Comparison of ENCODE assay signal across 16 cellular contexts in genomic region chr20:2741463-2741862, GRCh38. TPM values are rescaled to one million over a fixed set of nuclear protein-coding genes. Genes with fewer than 3 reads are reported as not detected.
DNase-seq lines count a peak whose midpoint lies in the region; ATAC-seq and FAIRE-seq lines count a peak whose summit lies in the region.
"Had no signal": no experiment of that assay in that cellular context is flagged by ENCODE, and none has a peak within 500 bp of the region (broad histone marks: within the 10 kb centered on the region; RNA-seq: fewer than 3 reads in every experiment).

No MANE protein-coding gene starts in this region.

- H2BK120ac ChIP-seq in neuronal stem cell (ENCODE audit: low read depth, low read length) = no peak overlapping the region

- H3K36me3 ChIP-seq in small intestine (ENCODE audit: control insufficient read depth in 2 of 2, insufficient read depth in 2 of 2, low read length in 2 of 2) (no peaks in the 10 kb centered on the region), neuronal stem cell (replicated peaks in 1 of 2; ENCODE audit: control insufficient read depth in 2 of 2, insufficient read depth in 2 of 2, low read length in 2 of 2) (no peaks in the 10 kb centered on the region)
- H3K36me3 ChIP-seq: left ventricle myocardium inferior had no signal

- peak overlapping the region; percentile 82 for H3K27ac Mint-ChIP-seq in activated naive CD8-positive, alpha-beta T cell

- no peak overlapping the region for H3K23ac ChIP-seq in neuronal stem cell (ENCODE audit: low read depth, low read length, poor library complexity)

- H3K4me3 ChIP-seq in small intestine (ENCODE audit: low read depth in 1 of 2, low read length in 2 of 2) (no peak overlapping the region), neuronal stem cell (ENCODE audit: low read length in 2 of 2) (no peak overlapping the region)
- H3K4me3 ChIP-seq: left ventricle myocardium inferior, skin epidermis had no signal

- WGBS in small intestine, 3 donors = 42 to 52% (median 47%) methylated on average over 3 of the region's 3 CpGs
- WGBS in neuronal stem cell (ENCODE audit: extremely low coverage in 2 of 2, insufficient read length in 2 of 2, insufficient replicate concordance in 1 of 2), 2 donors = no CpG with 5 or more reads among the region's 3 CpGs

- no peak overlapping the region for H4K8ac ChIP-seq in neuronal stem cell (ENCODE audit: low read depth, low read length)

- H2AK5ac ChIP-seq in neuronal stem cell (ENCODE audit: low read depth, low read length) = no peak overlapping the region

- H3K27me3 ChIP-seq in small intestine (ENCODE audit: control insufficient read depth in 2 of 2, insufficient read depth in 2 of 2, low read length in 2 of 2) = no peaks in the 10 kb centered on the region
- H3K27me3 ChIP-seq in neuronal stem cell (ENCODE audit: control insufficient read depth in 3 of 3, insufficient read depth in 3 of 3, low read depth in 1 of 3, low read length in 3 of 3) = peaks cover 0 to 19% (median 9%) of the 10 kb centered on the region in 3 experiments

- H2BK5ac ChIP-seq in neuronal stem cell (ENCODE audit: low read length) = no peak overlapping the region

- H2BK15ac ChIP-seq in neuronal stem cell (ENCODE audit: low read length) = no peak overlapping the region

- no peak overlapping the region for H2AFZ ChIP-seq in neuronal stem cell (ENCODE audit: low read length)

- no peak overlapping the region for H3K9ac ChIP-seq in neuronal stem cell (ENCODE audit: low read depth, low read length, poor library complexity)

- FAIRE-seq in small intestine (lab: Jason Lieb, UNC) = no peak
- FAIRE-seq: endometrium had no signal

- H3K9me3 Mint-ChIP-seq in activated naive CD8-positive, alpha-beta T cell (ENCODE audit: low read depth) = no peaks in the 10 kb centered on the region

- no peak overlapping the region for H3K18ac ChIP-seq in neuronal stem cell (ENCODE audit: low read length)

- H3K79me1 ChIP-seq in neuronal stem cell (ENCODE audit: low read depth, low read length) = no peaks in the 10 kb centered on the region

- DNase-seq in activated gamma-delta T cell treated with Interleukin-2 at 50 U/mL for 16 hours = peak; percentile 48
- no peak for DNase-seq in activated gamma-delta T cell (lab: John Stamatoyannopoulos, UW)
- DNase-seq in T follicular helper cell (ENCODE audit: low read depth) = peak; percentile 20
- DNase-seq in small intestine = peak; percentile 35
- no peak for DNase-seq in AG08395 (ENCODE audit: low spot score)
- DNase-seq in neuronal stem cell (ENCODE audit: low spot score) = no peak
- DNase-seq: caudate nucleus, DMS 273 treated with DMSO at 0.1 percent for 48 hours, left ventricle myocardium inferior, posterior cingulate gyrus, substantia nigra, SW 1271 had no signal

- no peak overlapping the region for H3K14ac ChIP-seq in neuronal stem cell (ENCODE audit: low read length)

- H3K9me3 ChIP-seq in small intestine (ENCODE audit: control insufficient read depth, low read depth) = no peaks in the 10 kb centered on the region
- H3K9me3 ChIP-seq in neuronal stem cell (replicated peaks in 1 of 2; ENCODE audit: control insufficient read depth in 2 of 2, insufficient read depth in 1 of 2, low read depth in 1 of 2, low read length in 2 of 2) = peaks cover 0 to under 1% of the 10 kb centered on the region in 2 donors
- H3K9me3 ChIP-seq: left ventricle myocardium inferior had no signal

- H4K91ac ChIP-seq in neuronal stem cell (ENCODE audit: low read depth, low read length, poor library complexity) = no peak overlapping the region

- no peak overlapping the region for H3K4me2 ChIP-seq in neuronal stem cell (ENCODE audit: insufficient read depth, low read length, poor library complexity, severe bottlenecking)

- ATAC-seq in GM21825 (IDR thresholded peaks at IDR 0.05; ENCODE audit: unreplicated experiment) = no peak

- no peaks in the 10 kb centered on the region for H3K36me3 Mint-ChIP-seq in activated naive CD8-positive, alpha-beta T cell

- H3K27ac ChIP-seq in small intestine (ENCODE audit: low read depth in 1 of 2, low read length in 1 of 2) (no peak overlapping the region), neuronal stem cell (replicated peaks; ENCODE audit: low read length) (no peak overlapping the region)
- H3K27ac ChIP-seq: left ventricle myocardium inferior had no signal

- peaks cover 53% of the 10 kb centered on the region for H3K4me1 Mint-ChIP-seq in activated naive CD8-positive, alpha-beta T cell (ENCODE audit: low read depth)

- H3K4me1 ChIP-seq in small intestine (ENCODE audit: control insufficient read depth in 2 of 2, insufficient read depth in 1 of 2, low read depth in 1 of 2, low read length in 1 of 2) (no peaks in the 10 kb centered on the region), neuronal stem cell (ENCODE audit: control insufficient read depth in 2 of 2, insufficient read depth in 1 of 2, low read depth in 1 of 2, low read length in 2 of 2) (no peaks in the 10 kb centered on the region)
- H3K4me1 ChIP-seq: left ventricle myocardium inferior had no signal

- H2BK12ac ChIP-seq in neuronal stem cell (ENCODE audit: low read length) = no peak overlapping the region

- no peaks in the 10 kb centered on the region for H3K27me3 Mint-ChIP-seq in activated naive CD8-positive, alpha-beta T cell

- H3K4me3 Mint-ChIP-seq in activated naive CD8-positive, alpha-beta T cell = peak overlapping the region; percentile 69

- no peak overlapping the region for H3K4ac ChIP-seq in neuronal stem cell (ENCODE audit: low read length)

RNA-seq across cellular contexts. Expression of gene EBF4, which starts 48.9 kb away (rescaled TPM):
- 1 to 10 TPM in 2 of 3 donors, under 1 TPM in 1; 0.67 to 3.5 (median 2.8) TPM for polyA plus RNA-seq in small intestine
- 19.6 TPM for polyA plus RNA-seq in neuronal stem cell (2013, experiment 1 of 2)
- 17.3 TPM for polyA plus RNA-seq in neuronal stem cell (2013, experiment 2 of 2)

RNA-seq across cellular contexts. Expression of gene CPXM1, which starts 59.0 kb away (rescaled TPM):
- 1 to 10 TPM in 1 of 3 donors, under 1 TPM in 1, not detected in 1; 0.54 to 1.8 TPM for polyA plus RNA-seq in small intestine
- polyA plus RNA-seq in neuronal stem cell (2013, experiment 1 of 2) = 100 TPM
- polyA plus RNA-seq in neuronal stem cell (2013, experiment 2 of 2) = 97.5 TPM

Comparison
In these comparisons a context has a peak if more than half of its experiments do, and no peak if none do; other contexts are left out.
1. DNase-seq: peak in activated gamma-delta T cell treated with Interleukin-2 at 50 U/mL for 16 hours (single experiment), T follicular helper cell (single experiment) and small intestine (single experiment); none in activated gamma-delta T cell (single experiment), AG08395 (single experiment) and neuronal stem cell (single experiment).